In the genomic region with DNA sequence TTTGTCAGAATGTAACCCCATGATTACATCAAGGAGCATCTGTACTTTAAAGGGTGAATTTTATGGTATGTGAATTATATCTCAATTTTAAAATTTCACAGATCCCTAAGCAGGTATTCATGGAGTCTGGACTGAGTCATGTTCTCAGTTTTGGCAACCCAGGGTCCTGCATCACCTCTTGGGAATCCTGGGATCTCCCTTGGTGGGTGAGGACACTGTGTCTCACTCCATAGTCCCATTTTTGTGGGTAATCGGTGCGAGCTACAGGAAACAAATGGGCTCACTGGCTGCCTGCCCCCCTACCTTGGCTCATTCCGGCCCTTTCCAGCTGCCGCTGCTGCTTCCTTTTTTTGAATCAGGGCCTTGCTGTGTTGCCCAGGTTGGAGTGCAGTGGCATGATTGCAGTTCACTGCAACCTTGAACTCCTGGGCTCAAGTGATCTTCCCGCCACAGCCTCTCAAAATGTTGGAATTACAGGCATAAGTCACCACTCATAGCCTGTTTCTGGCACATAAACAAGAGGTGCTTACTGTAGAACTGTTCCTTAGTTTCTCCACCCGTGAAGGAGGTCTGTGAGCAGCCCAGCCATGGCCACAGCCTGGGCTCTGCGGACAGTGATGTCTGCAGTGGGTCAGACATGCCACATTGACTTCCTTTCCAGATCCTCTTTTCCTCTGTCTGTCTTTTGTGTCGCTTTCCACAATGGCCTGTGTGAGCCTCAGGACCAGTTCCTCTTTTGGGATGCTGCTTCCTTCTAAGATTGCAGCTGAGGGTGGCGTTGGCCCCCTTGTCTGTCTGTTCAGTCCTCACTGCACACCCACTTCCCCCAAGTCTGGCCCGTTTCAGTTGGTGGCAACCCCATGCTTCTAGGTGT, we compare ENCODE assay signal across 9 cellular contexts. TPM values are rescaled to one million over a fixed set of nuclear protein-coding genes. Genes with fewer than 3 reads are reported as not detected.
DNase-seq lines count a peak whose midpoint lies in the region; ATAC-seq lines count a peak whose summit lies in the region.
"Had no signal": no experiment of that assay in that cellular context is flagged by ENCODE, and none has a peak within 500 bp of the region (broad histone marks: within the 10 kb centered on the region; RNA-seq: fewer than 3 reads in every experiment).

No MANE protein-coding gene starts in this region.

- no peaks in the 10 kb centered on the region for H3K27me3 Mint-ChIP-seq in activated CD8-positive, alpha-beta T cell treated with anti-CD3 and anti-CD28 coated beads, Interleukin-2, amount 10 ng/mL, durations not matched to agents 7 days and 5 days (ENCODE audit: low read depth)
- no peaks in the 10 kb centered on the region for H3K27me3 Mint-ChIP-seq in natural killer cell treated with Interleukin-12 subunit alpha and Interleukin-12 subunit beta and Interleukin-15 and Interleukin-18, amount 100 ng/mL, for 72 hours
- peaks cover 5% of the 10 kb centered on the region for H3K27me3 Mint-ChIP-seq in activated T-helper 17 cell treated with anti-CD3 and anti-CD28 coated beads, Interleukin-2, amount 50 U/mL, for 72 hours

- H3K9me3 Mint-ChIP-seq in activated CD8-positive, alpha-beta T cell treated with anti-CD3 and anti-CD28 coated beads, Interleukin-2, amount 10 ng/mL, durations not matched to agents 7 days and 5 days (ENCODE audit: insufficient read depth), result no peaks in the 10 kb centered on the region
- no peaks in the 10 kb centered on the region for H3K9me3 Mint-ChIP-seq in natural killer cell treated with Interleukin-12 subunit alpha and Interleukin-12 subunit beta and Interleukin-15 and Interleukin-18, amount 100 ng/mL, for 72 hours
- H3K9me3 Mint-ChIP-seq in activated T-helper 17 cell treated with anti-CD3 and anti-CD28 coated beads, Interleukin-2, amount 50 U/mL, for 72 hours, result no peaks in the 10 kb centered on the region

- H3K36me3 Mint-ChIP-seq in activated CD8-positive, alpha-beta T cell treated with anti-CD3 and anti-CD28 coated beads, Interleukin-2, amount 10 ng/mL, durations not matched to agents 7 days and 5 days (ENCODE audit: low read depth), result no peaks in the 10 kb centered on the region
- H3K36me3 Mint-ChIP-seq in natural killer cell treated with Interleukin-12 subunit alpha and Interleukin-12 subunit beta and Interleukin-15 and Interleukin-18, amount 100 ng/mL, for 72 hours, result no peaks in the 10 kb centered on the region
- H3K36me3 Mint-ChIP-seq in activated T-helper 17 cell treated with anti-CD3 and anti-CD28 coated beads, Interleukin-2, amount 50 U/mL, for 72 hours (ENCODE audit: low read depth), result no peaks in the 10 kb centered on the region

- H3K4me3 Mint-ChIP-seq in activated CD8-positive, alpha-beta T cell treated with anti-CD3 and anti-CD28 coated beads, Interleukin-2, amount 10 ng/mL, durations not matched to agents 7 days and 5 days, result no peak overlapping the region
- peak overlapping the region; percentile 71 for H3K4me3 Mint-ChIP-seq in natural killer cell treated with Interleukin-12 subunit alpha and Interleukin-12 subunit beta and Interleukin-15 and Interleukin-18, amount 100 ng/mL, for 72 hours
- no peak overlapping the region for H3K4me3 Mint-ChIP-seq in activated T-helper 17 cell treated with anti-CD3 and anti-CD28 coated beads, Interleukin-2, amount 50 U/mL, for 72 hours

- DNase-seq in activated CD8-positive, alpha-beta T cell treated with anti-CD3 and anti-CD28 coated beads, Interleukin-2, amount 10 ng/mL, durations not matched to agents 7 days and 5 days, result no peak
- no peak for DNase-seq in natural killer cell treated with Interleukin-12 subunit alpha and Interleukin-12 subunit beta and Interleukin-15 and Interleukin-18, amount 100 ng/mL, for 72 hours (ENCODE audit: low spot score)
- no peak for DNase-seq in kidney glomerular epithelial cell (lab: John Stamatoyannopoulos, UW)
- DNase-seq: activated CD4-positive, alpha-beta T cell treated with anti-CD3 and anti-CD28 coated beads, Interleukin-2, amount 50 U/mL, for 48 hours had no signal

- POLR2A ChIA-PET in activated CD8-positive, alpha-beta T cell treated with anti-CD3 and anti-CD28 coated beads, Interleukin-2, amount 10 ng/mL, durations not matched to agents 7 days and 5 days (lab: Charles Lee), result interaction anchor here (1.9 kb wide), 1 partner anchor 16 kb away, joined by 8 read pairs; no protein-coding TSS in a partner anchor

- peak overlapping the region; percentile 83 for H3K27ac Mint-ChIP-seq in activated CD8-positive, alpha-beta T cell treated with anti-CD3 and anti-CD28 coated beads, Interleukin-2, amount 10 ng/mL, durations not matched to agents 7 days and 5 days
- peak overlapping the region; percentile 61 to 79 for H3K27ac Mint-ChIP-seq in natural killer cell treated with Interleukin-12 subunit alpha and Interleukin-12 subunit beta and Interleukin-15 and Interleukin-18, amount 100 ng/mL, for 72 hours
- no peak overlapping the region for H3K27ac Mint-ChIP-seq in activated T-helper 17 cell treated with anti-CD3 and anti-CD28 coated beads, Interleukin-2, amount 50 U/mL, for 72 hours

- H3K4me1 Mint-ChIP-seq in activated CD8-positive, alpha-beta T cell treated with anti-CD3 and anti-CD28 coated beads, Interleukin-2, amount 10 ng/mL, durations not matched to agents 7 days and 5 days (ENCODE audit: low read depth), result peaks cover 48% of the 10 kb centered on the region
- peaks cover 25 to 29% of the 10 kb centered on the region in 2 donors for H3K4me1 Mint-ChIP-seq in natural killer cell treated with Interleukin-12 subunit alpha and Interleukin-12 subunit beta and Interleukin-15 and Interleukin-18, amount 100 ng/mL, for 72 hours (ENCODE audit: low read depth in 2 of 2)
- peaks cover 7% of the 10 kb centered on the region for H3K4me1 Mint-ChIP-seq in activated T-helper 17 cell treated with anti-CD3 and anti-CD28 coated beads, Interleukin-2, amount 50 U/mL, for 72 hours

- CTCF ChIA-PET in activated CD8-positive, alpha-beta T cell treated with anti-CD3 and anti-CD28 coated beads, Interleukin-2, amount 10 ng/mL, durations not matched to agents 7 days and 5 days (lab: Charles Lee), result interaction anchor here (1.6 to 1.9 kb wide), 2 partner anchors 12 to 16 kb away, joined by 5 to 8 read pairs; no protein-coding TSS in a partner anchor

- ATAC-seq in GM19043 (IDR thresholded peaks at IDR 0.05; ENCODE audit: low read depth, unreplicated experiment), result peak; percentile 37
- peak; percentile 50 for ATAC-seq in HG03354 (IDR thresholded peaks at IDR 0.05; ENCODE audit: poor library complexity, severe bottlenecking, unreplicated experiment)
- ATAC-seq in activated CD8-positive, alpha-beta T cell treated with anti-CD3 and anti-CD28 coated beads, Interleukin-2, amount 10 ng/mL, durations not matched to agents 7 days and 5 days, result no peak
- peak in 1 of 2 donors; percentile 7 for ATAC-seq in natural killer cell treated with Interleukin-12 subunit alpha and Interleukin-12 subunit beta and Interleukin-15 and Interleukin-18, amount 100 ng/mL, for 72 hours
- no peak for ATAC-seq in GM18520 (IDR thresholded peaks at IDR 0.05; ENCODE audit: unreplicated experiment)
- ATAC-seq in activated T-helper 17 cell treated with anti-CD3 and anti-CD28 coated beads, Interleukin-2, amount 50 U/mL, for 72 hours (replicated peaks), result no peak
- no peak for ATAC-seq in GM21737 (IDR thresholded peaks at IDR 0.05; ENCODE audit: unreplicated experiment)

RNA-seq across cellular contexts. Expression of gene PALD1, which starts 14.5 kb away (rescaled TPM):
- 1 to 10 TPM; 6.2 to 6.5 TPM for total RNA-seq in activated CD8-positive, alpha-beta T cell treated with anti-CD3 and anti-CD28 coated beads, Interleukin-2, amount 10 ng/mL, durations not matched to agents 7 days and 5 days
- total RNA-seq in natural killer cell treated with Interleukin-12 subunit alpha and Interleukin-12 subunit beta and Interleukin-15 and Interleukin-18, amount 100 ng/mL, for 72 hours, result 1 to 10 TPM in 1 of 2 donors, under 1 TPM in 1; 0.33 to 1.4 TPM
- 1 to 10 TPM in 1 of 2 donors, under 1 TPM in 1; 0.17 to 1.4 TPM for total RNA-seq in activated T-helper 17 cell treated with anti-CD3 and anti-CD28 coated beads, Interleukin-2, amount 50 U/mL, for 72 hours

RNA-seq across cellular contexts. Expression of gene NODAL, which starts 51.5 kb away (rescaled TPM):
- not detected for total RNA-seq in activated CD8-positive, alpha-beta T cell treated with anti-CD3 and anti-CD28 coated beads, Interleukin-2, amount 10 ng/mL, durations not matched to agents 7 days and 5 days
- total RNA-seq in natural killer cell treated with Interleukin-12 subunit alpha and Interleukin-12 subunit beta and Interleukin-15 and Interleukin-18, amount 100 ng/mL, for 72 hours, result not detected
- not detected for total RNA-seq in activated T-helper 17 cell treated with anti-CD3 and anti-CD28 coated beads, Interleukin-2, amount 50 U/mL, for 72 hours

Comparison
In these comparisons a context has a peak if more than half of its experiments do, and no peak if none do; other contexts are left out.
1. ATAC-seq: peak in GM19043 (single experiment) and HG03354 (single experiment); none in activated CD8-positive, alpha-beta T cell treated with anti-CD3 and anti-CD28 coated beads, Interleukin-2, amount 10 ng/mL, durations not matched to agents 7 days and 5 days (single experiment), GM18520 (single experiment), activated T-helper 17 cell treated with anti-CD3 and anti-CD28 coated beads, Interleukin-2, amount 50 U/mL, for 72 hours (single experiment) and GM21737 (single experiment).